Comparison of ENCODE assay signal across 9 cellular contexts in genomic region chr19:14416743-14417214, GRCh38. TPM values are rescaled to one million over a fixed set of nuclear protein-coding genes. Genes with fewer than 3 reads are reported as not detected.
DNase-seq lines count a peak whose midpoint lies in the region; ATAC-seq and TF ChIP-seq lines count a peak whose summit lies in the region.
"Had no signal": no experiment of that assay in that cellular context is flagged by ENCODE, and none has a peak within 500 bp of the region (broad histone marks: within the 10 kb centered on the region; RNA-seq: fewer than 3 reads in every experiment).

No MANE protein-coding gene starts in this region.

- H3K27ac Mint-ChIP-seq in HFFc6: peak overlapping the region; percentile 64
- H3K27ac Mint-ChIP-seq in WTC11: peak overlapping the region; percentile 86

- H3K27me3 Mint-ChIP-seq in HFFc6 (ENCODE audit: insufficient read depth) (peaks cover 10% of the 10 kb centered on the region), WTC11 (ENCODE audit: low read depth) (no peaks in the 10 kb centered on the region)

- peaks cover 39% of the 10 kb centered on the region for H3K4me1 Mint-ChIP-seq in HFFc6 (ENCODE audit: low read depth)
- peaks cover 30% of the 10 kb centered on the region for H3K4me1 Mint-ChIP-seq in WTC11

- POLR2A ChIA-PET in WTC11 (lab: Charles Lee): no interaction called here

- ATAC-seq in WTC11 (no peak), left colon (peak; percentile 29), GM21529 (IDR thresholded peaks at IDR 0.05; ENCODE audit: unreplicated experiment) (no peak)

- H3K36me3 Mint-ChIP-seq in HFFc6 (ENCODE audit: low read depth) (peaks cover 38% of the 10 kb centered on the region), WTC11 (peaks cover 20% of the 10 kb centered on the region)

- peak; percentile 69 for DNase-seq in CD1c-positive myeloid dendritic cell (ENCODE audit: extremely low spot score)
- no peak for DNase-seq in HFFc6
- no peak for DNase-seq in WTC11 (ENCODE audit: low spot score)
- DNase-seq in left colon: peak; percentile 72 to 73
- no peak for DNase-seq in AG20443 (ENCODE audit: low spot score)
- no peak for DNase-seq in head of caudate nucleus
- DNase-seq in HCEC 1CT: no peak

- peaks cover 4% of the 10 kb centered on the region for H3K9me3 Mint-ChIP-seq in HFFc6
- no peaks in the 10 kb centered on the region for H3K9me3 Mint-ChIP-seq in WTC11

- no peak for TF ChIP-seq CTCF in HFFc6 (IDR thresholded peaks at IDR 0.05)
- no peak for TF ChIP-seq CTCF in WTC11 (IDR thresholded peaks at IDR 0.05)

- intact Hi-C loops in left colon (cut with DNase I, micrococcal nuclease) (no loop called here), head of caudate nucleus (cut with DNase I) (no loop called here)

- CTCF ChIA-PET in WTC11 (lab: Charles Lee): interaction anchor here (0.6 to 5.4 kb wide), 5 partner anchors 10 to 280 kb away, joined by 3 to 37 read pairs (median 3); partner anchors contain the start of gene ASF1B

- H3K4me3 Mint-ChIP-seq in HFFc6 (peak overlapping the region; percentile 97), WTC11 (peak overlapping the region; percentile 56)

TF ChIP-seq in WTC11, 78 proteins besides CTCF, POLR2A, EP300 and RAD21 (continues in another document):
- TF ChIP-seq ZNF281 (CRISPR knock-in tag; IDR thresholded peaks at IDR 0.05) (no peak), ESRRA (CRISPR knock-in tag; IDR thresholded peaks at IDR 0.05; ENCODE audit: borderline replicate concordance) (no peak), ZNF416 (CRISPR knock-in tag; IDR thresholded peaks at IDR 0.05) (no peak), PRDM15 (CRISPR knock-in tag; IDR thresholded peaks at IDR 0.05) (no peak), SP1 (CRISPR knock-in tag; conservative IDR thresholded peaks at IDR 0.05) (no peak), NR3C1 (CRISPR knock-in tag; conservative IDR thresholded peaks at IDR 0.05; ENCODE audit: low read depth) (no peak), OVOL2 (CRISPR knock-in tag; IDR thresholded peaks at IDR 0.05; ENCODE audit: borderline replicate concordance) (no peak), FOXP4 (CRISPR knock-in tag; IDR thresholded peaks at IDR 0.05) (no peak), ATF1 (CRISPR knock-in tag; IDR thresholded peaks at IDR 0.05) (no peak), CREB1 (CRISPR knock-in tag; IDR thresholded peaks at IDR 0.05) (no peak), EMX1 (CRISPR knock-in tag; IDR thresholded peaks at IDR 0.05) (no peak), RELA (CRISPR knock-in tag; IDR thresholded peaks at IDR 0.05; ENCODE audit: borderline replicate concordance) (no peak), ZNF512 (CRISPR knock-in tag; IDR thresholded peaks at IDR 0.05; ENCODE audit: borderline replicate concordance) (no peak), ZNF423 (CRISPR knock-in tag; IDR thresholded peaks at IDR 0.05) (no peak)

RNA-seq across cellular contexts. Expression of gene DDX39A, which starts 2.4 kb away (rescaled TPM):
- 10 to 100 TPM; 52.5 to 82.7 (median 78.0) TPM for total RNA-seq in HFFc6 (2021; fragmentation: NEBNext Ultra II Directional; extraction: Animal tissue kit (Norgen Biotek cat#: 25700))
- total RNA-seq in WTC11 (2021) (103 to 136 TPM (median 105 TPM) in 3 replicates), left colon (10 to 100 TPM; 55.3 to 85.8 TPM)

RNA-seq across cellular contexts. Expression of gene PKN1, which starts 16.3 kb away (rescaled TPM):
- 100 to 1,000 TPM; 132 to 173 (median 149) TPM for total RNA-seq in HFFc6 (2021; fragmentation: NEBNext Ultra II Directional; extraction: Animal tissue kit (Norgen Biotek cat#: 25700))
- total RNA-seq in WTC11 (2021) (170 to 197 TPM (median 187 TPM) in 3 replicates), left colon (10 to 100 TPM; 29.3 to 49.6 TPM)

RNA-seq across cellular contexts. Expression of gene ADGRE5, which starts 35.5 kb away (rescaled TPM):
- 10 to 100 TPM; 79.7 to 91.9 (median 85.4) TPM for total RNA-seq in HFFc6 (2021; fragmentation: NEBNext Ultra II Directional; extraction: Animal tissue kit (Norgen Biotek cat#: 25700))
- total RNA-seq in WTC11 (2021) (3.2 to 4.0 TPM (median 3.9 TPM) in 3 replicates), left colon (100 to 1,000 TPM; 147 to 173 TPM)

RNA-seq across cellular contexts. Expression of gene PTGER1, which starts 58.4 kb away (rescaled TPM):
- total RNA-seq in HFFc6 (2021; fragmentation: NEBNext Ultra II Directional; extraction: Animal tissue kit (Norgen Biotek cat#: 25700)): 1 to 10 TPM in 2 of 6 experiments, under 1 TPM in 4; 0.41 to 4.1 (median 0.62) TPM
- 0.68 to 1.2 TPM (median 0.87 TPM) in 3 replicates for total RNA-seq in WTC11 (2021)
- under 1 TPM; 0.52 to 0.84 TPM for total RNA-seq in left colon
- total RNA-seq: mononuclear cell had no signal

Comparison
In these comparisons a context has a peak if more than half of its experiments do, and no peak if none do; other contexts are left out.
1. DNase-seq: peak in CD1c-positive myeloid dendritic cell (single experiment) and left colon (2 of 2); none in HFFc6 (single experiment), WTC11 (single experiment), AG20443 (single experiment), head of caudate nucleus (0 of 42) and HCEC 1CT (single experiment).
2. RNA of gene ADGRE5, which starts 35.5 kb away (total RNA-seq): 147 to 173 TPM in left colon and 79.7 to 91.9 TPM in HFFc6; 3.2 to 4.0 TPM in WTC11; every median in the first group is over 10 times any median in the second.